In the genomic region with DNA sequence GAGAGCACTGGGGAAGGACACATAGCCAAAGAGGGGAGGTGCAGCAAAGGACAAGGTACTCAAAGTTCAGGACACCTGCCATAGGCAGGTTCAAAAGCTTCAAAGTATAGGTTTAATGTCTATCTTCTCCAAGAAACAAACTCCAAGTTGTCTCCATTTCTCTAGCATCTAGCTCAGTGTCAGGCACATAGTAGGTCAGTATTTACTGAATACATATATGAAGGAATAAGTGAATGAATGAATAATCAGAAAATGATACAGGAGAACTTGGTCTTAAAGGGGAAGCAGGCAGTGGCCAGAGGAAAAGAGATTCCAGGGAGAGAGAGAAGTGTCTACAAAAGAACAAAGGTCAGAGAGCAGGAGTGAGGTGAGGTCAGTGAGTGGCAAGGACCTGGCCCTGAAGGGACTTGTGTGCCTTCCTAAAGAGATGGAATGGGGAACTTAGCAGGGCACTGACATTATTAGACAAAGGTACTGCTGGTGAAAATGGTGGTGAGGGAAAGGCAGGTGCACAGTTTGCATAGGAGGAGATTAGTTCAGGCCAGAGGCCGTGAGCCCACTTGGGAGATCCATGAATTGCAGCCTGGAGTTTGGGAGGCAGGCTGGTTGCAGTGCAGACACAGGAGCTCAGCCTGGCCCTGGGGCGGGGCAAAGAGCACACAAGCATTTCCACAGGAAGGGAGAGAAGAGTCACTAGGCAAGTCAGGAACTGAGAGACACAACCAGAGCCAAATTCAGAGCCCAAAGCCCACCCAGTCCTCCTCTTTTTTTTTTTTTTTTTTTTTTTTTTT, we compare ENCODE assay signal across 8 cellular contexts. TPM values are rescaled to one million over a fixed set of nuclear protein-coding genes. Genes with fewer than 3 reads are reported as not detected.
A peak's percentile ranks its signal among the peaks of the same experiment; 100 is the strongest.
DNase-seq lines count a peak whose midpoint lies in the region; ATAC-seq, FAIRE-seq and TF ChIP-seq lines count a peak whose summit lies in the region.

No MANE protein-coding gene starts in this region.

- H3K27ac ChIP-seq in CD4-positive, alpha-beta T cell (ENCODE audit: low read depth, low read length) = peak overlapping the region; percentile 58

- peaks cover 19% of the 10 kb centered on the region for H3K36me3 Mint-ChIP-seq in CD4-positive, alpha-beta T cell (ENCODE audit: low read depth)
- peaks cover 6% of the 10 kb centered on the region for H3K36me3 Mint-ChIP-seq in chondrocyte (ENCODE audit: low read depth)

- intact Hi-C loops in CD4-positive, alpha-beta T cell (cut with DNase I, micrococcal nuclease) = loop anchor here in 1 of 2 experiments (2.0 kb wide), 1 partner anchor 17 kb away; no protein-coding TSS in a partner anchor

- no peaks in the 10 kb centered on the region for H3K9me2 ChIP-seq in Loucy (replicated peaks; ENCODE audit: low read depth, low read length)

- peaks cover 94% of the 10 kb centered on the region for H3K4me1 Mint-ChIP-seq in CD4-positive, alpha-beta T cell (ENCODE audit: low read depth)
- H3K4me1 Mint-ChIP-seq in chondrocyte (ENCODE audit: low read depth) = peaks cover 57% of the 10 kb centered on the region

- no peak overlapping the region for H2AFZ ChIP-seq in Loucy (ENCODE audit: low read length)

- peaks cover 18% of the 10 kb centered on the region for H4K20me1 ChIP-seq in Loucy (ENCODE audit: insufficient read depth, low read length, poor library complexity, severe bottlenecking)

- peak overlapping the region; percentile 84 for H3K27ac Mint-ChIP-seq in CD4-positive, alpha-beta T cell
- peak overlapping the region; percentile 58 for H3K27ac Mint-ChIP-seq in chondrocyte (ENCODE audit: unreplicated experiment)

- POLR2A ChIA-PET in CD4-positive, alpha-beta T cell (lab: Charles Lee) = interaction anchor here (1.5 to 14.1 kb wide), 3 partner anchors 9 to 22 kb away, joined by 9 to 304 read pairs (median 12); partner anchors contain the start of gene TBC1D2B

- ATAC-seq in CD4-positive, alpha-beta T cell (ENCODE audit: poor library complexity) = peak; percentile 45
- no peak for ATAC-seq in GM18498 (IDR thresholded peaks at IDR 0.05; ENCODE audit: unreplicated experiment)

- CTCF ChIA-PET in CD4-positive, alpha-beta T cell (lab: Charles Lee) = interaction anchor here (0.9 to 1.9 kb wide), 3 partner anchors 14 to 52 kb away, joined by 3 to 5 read pairs (median 5); no protein-coding TSS in a partner anchor

- H3K27me3 Mint-ChIP-seq in CD4-positive, alpha-beta T cell = no peaks in the 10 kb centered on the region
- no peaks in the 10 kb centered on the region for H3K27me3 Mint-ChIP-seq in chondrocyte (ENCODE audit: low read depth)

- peak overlapping the region; percentile 58 for H3K4me2 ChIP-seq in Loucy (ENCODE audit: low read depth, low read length, poor library complexity, severe bottlenecking)

- no peak for FAIRE-seq in urothelium cell line (lab: Jason Lieb, UNC)

- peaks cover 25% of the 10 kb centered on the region; the same call in 1 of the 2 replicates for H3K36me3 ChIP-seq in Loucy (ENCODE audit: insufficient read depth, low read length)

- H3K79me2 ChIP-seq in Loucy (ENCODE audit: insufficient read depth, low read length) = peaks cover 95% of the 10 kb centered on the region

- peak overlapping the region; percentile 1 for H3K4me3 ChIP-seq in Loucy (ENCODE audit: low read length, poor library complexity, severe bottlenecking)

- DNase-seq in CD4-positive, alpha-beta T cell = peak in 1 of 10 experiments; percentile 29
- DNase-seq in chondrocyte (ENCODE audit: low spot score) = no peak
- DNase-seq in midbrain (lab: John Stamatoyannopoulos, UW) = peak; percentile 18
- DNase-seq in urothelium cell line (ENCODE audit: low spot score) = no peak
- no peak for DNase-seq in activated gamma-delta T cell (lab: John Stamatoyannopoulos, UW)
- DNase-seq in activated CD4-positive, alpha-beta T cell treated with anti-CD3 and anti-CD28 coated beads, Interleukin-2, amount 50 U/mL, for 4 hours = no peak

- H3K27me3 ChIP-seq in CD4-positive, alpha-beta T cell (ENCODE audit: control insufficient read depth, insufficient read depth, low read length) = no peaks in the 10 kb centered on the region
- H3K27me3 ChIP-seq in Loucy (ENCODE audit: insufficient read depth, low read length, poor library complexity, severe bottlenecking) = no peaks in the 10 kb centered on the region

- H3K9me3 Mint-ChIP-seq in CD4-positive, alpha-beta T cell = no peaks in the 10 kb centered on the region
- no peaks in the 10 kb centered on the region for H3K9me3 Mint-ChIP-seq in chondrocyte (ENCODE audit: low read depth)

- H3K4me1 ChIP-seq in Loucy (ENCODE audit: insufficient read depth, low read length, poor library complexity, severe bottlenecking) = peaks cover 90% of the 10 kb centered on the region

- peak overlapping the region; percentile 57 for H3K9ac ChIP-seq in Loucy (ENCODE audit: low read depth, low read length, poor library complexity, severe bottlenecking)

- peaks cover 14% of the 10 kb centered on the region for H3F3A ChIP-seq in Loucy (ENCODE audit: low read depth)

- no peaks in the 10 kb centered on the region for H3K9me3 ChIP-seq in CD4-positive, alpha-beta T cell (ENCODE audit: control insufficient read depth, low read length)
- no peaks in the 10 kb centered on the region for H3K9me3 ChIP-seq in Loucy (ENCODE audit: insufficient read depth, low read depth, low read length)

- no peak for TF ChIP-seq CTCF in CD4-positive, alpha-beta T cell (IDR thresholded peaks at IDR 0.05)
- TF ChIP-seq CTCF in Loucy (conservative IDR thresholded peaks at IDR 0.05; ENCODE audit: low read length) (no peak), chondrocyte (IDR thresholded peaks at IDR 0.05) (no peak)

- H3K4me3 Mint-ChIP-seq in CD4-positive, alpha-beta T cell = peak overlapping the region; percentile 76
- no peak overlapping the region for H3K4me3 Mint-ChIP-seq in chondrocyte (ENCODE audit: unreplicated experiment)

RNA-seq across cellular contexts. Expression of gene TBC1D2B, which starts 21.4 kb away (rescaled TPM):
- 10 to 100 TPM; 89.3 to 97.6 TPM for total RNA-seq in CD4-positive, alpha-beta T cell
- 44.3 to 64.2 TPM (median 58.1 TPM) in 3 replicates for total RNA-seq in chondrocyte

RNA-seq across cellular contexts. Expression of gene SH2D7, which starts 36.2 kb away (rescaled TPM):
- not detected for total RNA-seq in CD4-positive, alpha-beta T cell
- total RNA-seq in chondrocyte = not detected in 3 replicates
